Comparison of ENCODE assay signal across 20 cellular contexts in the genomic region with DNA sequence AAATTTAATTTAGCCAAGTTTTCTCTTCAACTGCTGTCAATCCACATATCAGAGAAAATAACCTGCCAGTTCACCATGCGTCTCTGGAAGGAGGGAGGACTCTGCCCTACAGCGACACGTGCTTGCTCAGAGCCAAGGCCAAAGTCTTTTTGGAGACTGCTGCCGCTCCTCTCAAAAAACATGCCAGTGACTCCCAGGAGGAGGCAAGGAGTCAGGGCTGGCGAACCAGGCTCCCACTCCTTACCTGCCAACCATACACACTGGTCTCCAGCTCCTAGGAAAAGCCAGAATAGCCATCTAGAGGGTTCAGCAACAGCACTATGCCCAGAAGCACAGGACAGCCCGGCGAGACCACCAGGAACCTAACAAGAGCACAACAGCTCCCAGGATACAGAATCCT.
DNase-seq lines count a peak whose midpoint lies in the region; ATAC-seq and TF ChIP-seq lines count a peak whose summit lies in the region.
"Had no signal": no experiment of that assay in that cellular context is flagged by ENCODE, and none has a peak within 500 bp of the region (broad histone marks: within the 10 kb centered on the region; RNA-seq: fewer than 3 reads in every experiment).

No MANE protein-coding gene starts in this region.

- POLR2A ChIA-PET in CD4-positive, alpha-beta memory T cell (lab: Charles Lee; ENCODE audit: partially characterized antibody), result no interaction called here

- no peak for DNase-seq in CD4-positive, alpha-beta memory T cell
- DNase-seq in Peyer's patch (peak in 2 of 3 donors; percentile 61 to 69), omental fat pad (ENCODE audit: low spot score) (no peak), tibial artery (no peak), cerebellar nuclear complex (lab: John Stamatoyannopoulos, UW) (no peak), left lung (no peak), OCI-M2 (lab: John Stamatoyannopoulos, UW; ENCODE audit: unreplicated experiment) (no peak)
- no peak for DNase-seq in effector memory CD8-positive, alpha-beta T cell
- DNase-seq: activated B cell treated with CpG ODN at 0.5 μM for 24 hours, anterior cingulate cortex, GF-D8, immature natural killer cell, NCI-H2029, NCI-H510A treated with DMSO at 0.1 percent for 48 hours, SHP77 treated with DMSO at 0.1 percent for 48 hours, testis had no signal

- no peak for TF ChIP-seq POLR2A in Peyer's patch (IDR thresholded peaks at IDR 0.05)

- no peaks in the 10 kb centered on the region for H3K9me3 Mint-ChIP-seq in CD4-positive, alpha-beta memory T cell
- no peaks in the 10 kb centered on the region for H3K9me3 Mint-ChIP-seq in effector memory CD8-positive, alpha-beta T cell
- H3K9me3 Mint-ChIP-seq: activated B cell treated with CpG ODN at 0.5 μM for 24 hours; activated T-helper 2 cell treated with anti-CD3 and anti-CD28 coated beads, Interferon-gamma antibody, Interleukin-2, Interleukin-4, amounts not matched to agents 10 μg/mL and 5 μg/mL and 100 μg/mL, durations not matched to agents 14 hours and 24 hours and 36 hours; immature natural killer cell; nephron; T-helper 1 cell treated with Interleukin-12 subunit alpha and Interleukin-12 subunit beta and Interleukin-4 antibody, amounts not matched to agents 30 μg/mL and 1 μg/mL, for 36 hours had no signal

- no peaks in the 10 kb centered on the region for H3K27me3 ChIP-seq in CD4-positive, alpha-beta memory T cell (ENCODE audit: insufficient read depth, low read length)
- H3K27me3 ChIP-seq in Peyer's patch, result no peaks in the 10 kb centered on the region
- H3K27me3 ChIP-seq in tibial artery, result no peaks in the 10 kb centered on the region
- no peaks in the 10 kb centered on the region for H3K27me3 ChIP-seq in left lung
- H3K27me3 ChIP-seq: testis had no signal

- H3K27me3 Mint-ChIP-seq in CD4-positive, alpha-beta memory T cell, result no peaks in the 10 kb centered on the region
- H3K27me3 Mint-ChIP-seq in effector memory CD8-positive, alpha-beta T cell, result no peaks in the 10 kb centered on the region
- H3K27me3 Mint-ChIP-seq: activated B cell treated with CpG ODN at 0.5 μM for 24 hours had no signal

- no peak for ATAC-seq in effector memory CD8-positive, alpha-beta T cell (replicated peaks)
- peak; percentile 64 for ATAC-seq in omental fat pad (ENCODE audit: low FRiP score)
- no peak for ATAC-seq in left lung

- H3K4me1 Mint-ChIP-seq in CD4-positive, alpha-beta memory T cell, result peaks cover 40 to 88% (median 61%) of the 10 kb centered on the region in 4 donors
- H3K4me1 Mint-ChIP-seq in effector memory CD8-positive, alpha-beta T cell (ENCODE audit: low read depth in 2 of 2), result peaks cover 47 to 63% of the 10 kb centered on the region in 2 donors

- peak overlapping the region in 6 of 7 donors; percentile 16 to 94 (median 58) for H3K27ac Mint-ChIP-seq in CD4-positive, alpha-beta memory T cell
- H3K27ac Mint-ChIP-seq in effector memory CD8-positive, alpha-beta T cell, result peak overlapping the region; percentile 64 to 66
- H3K27ac Mint-ChIP-seq: activated B cell treated with CpG ODN at 0.5 μM for 24 hours; activated T-helper 2 cell treated with anti-CD3 and anti-CD28 coated beads, Interferon-gamma antibody, Interleukin-2, Interleukin-4, amounts not matched to agents 10 μg/mL and 5 μg/mL and 100 μg/mL, durations not matched to agents 14 hours and 24 hours and 36 hours; T-helper 1 cell treated with Interleukin-12 subunit alpha and Interleukin-12 subunit beta and Interleukin-4 antibody, amounts not matched to agents 30 μg/mL and 1 μg/mL, for 36 hours had no signal

- H3K9me3 ChIP-seq in CD4-positive, alpha-beta memory T cell (ENCODE audit: control insufficient read depth in 1 of 2, low read length in 2 of 2), result no peaks in the 10 kb centered on the region
- H3K9me3 ChIP-seq in Peyer's patch (no peaks in the 10 kb centered on the region), tibial artery (no peaks in the 10 kb centered on the region), left lung (no peaks in the 10 kb centered on the region)
- H3K9me3 ChIP-seq: testis had no signal

- intact Hi-C loops in CD4-positive, alpha-beta memory T cell (cut with micrococcal nuclease), result no loop called here
- intact Hi-C loops in tibial artery (cut with DNase I; ENCODE audit: low total_unique reads) (no loop called here), left lung (cut with DNase I) (no loop called here)

- CTCF ChIA-PET in CD4-positive, alpha-beta memory T cell (lab: Charles Lee; ENCODE audit: partially characterized antibody), result no interaction called here

- peak overlapping the region in 1 of 8 donors; percentile 1 for H3K4me3 Mint-ChIP-seq in CD4-positive, alpha-beta memory T cell
- no peak overlapping the region for H3K4me3 Mint-ChIP-seq in effector memory CD8-positive, alpha-beta T cell
- H3K4me3 Mint-ChIP-seq: activated B cell treated with CpG ODN at 0.5 μM for 24 hours; nephron; T-helper 1 cell treated with Interleukin-12 subunit alpha and Interleukin-12 subunit beta and Interleukin-4 antibody, amounts not matched to agents 30 μg/mL and 1 μg/mL, for 36 hours had no signal

- H3K4me3 ChIP-seq in CD4-positive, alpha-beta memory T cell (ENCODE audit: low read length in 2 of 2), result no peak overlapping the region
- H3K4me3 ChIP-seq in Peyer's patch (no peak overlapping the region), tibial artery (no peak overlapping the region), left lung (no peak overlapping the region)
- H3K4me3 ChIP-seq: coronary artery, testis had no signal

- peaks cover 7 to 38% of the 10 kb centered on the region in 2 donors for H3K36me3 Mint-ChIP-seq in CD4-positive, alpha-beta memory T cell
- peaks cover 66% of the 10 kb centered on the region for H3K36me3 Mint-ChIP-seq in effector memory CD8-positive, alpha-beta T cell (ENCODE audit: insufficient read depth)

- no peak overlapping the region for H3K27ac ChIP-seq in CD4-positive, alpha-beta memory T cell (ENCODE audit: low read depth, low read length)
- H3K27ac ChIP-seq in Peyer's patch (peak overlapping the region in 1 of 4 donors; percentile 14), tibial artery (no peak overlapping the region), left lung (no peak overlapping the region)
- H3K27ac ChIP-seq: coronary artery, testis had no signal

- peaks cover 21% of the 10 kb centered on the region for H3K36me3 ChIP-seq in CD4-positive, alpha-beta memory T cell (ENCODE audit: insufficient read depth, low read length)
- no peaks in the 10 kb centered on the region for H3K36me3 ChIP-seq in Peyer's patch
- no peaks in the 10 kb centered on the region for H3K36me3 ChIP-seq in tibial artery
- peaks cover 0 to 8% of the 10 kb centered on the region in 2 donors for H3K36me3 ChIP-seq in left lung

- TF ChIP-seq CTCF in Peyer's patch (IDR thresholded peaks at IDR 0.05) (no peak), omental fat pad (IDR thresholded peaks at IDR 0.05) (no peak), tibial artery (IDR thresholded peaks at IDR 0.05) (no peak), left lung (IDR thresholded peaks at IDR 0.05) (no peak)

- peaks cover 87% of the 10 kb centered on the region for H3K4me1 ChIP-seq in CD4-positive, alpha-beta memory T cell (ENCODE audit: insufficient read depth, low read length)
- H3K4me1 ChIP-seq in Peyer's patch (peaks cover 0 to 46% (median 11%) of the 10 kb centered on the region in 4 donors), tibial artery (peaks cover 0 to 83% (median 44%) of the 10 kb centered on the region in 4 donors), left lung (peaks cover 14 to 57% of the 10 kb centered on the region in 2 donors)

Comparison
In these comparisons a context has a peak if more than half of its experiments do, and no peak if none do; other contexts are left out.
1. DNase-seq: peak in Peyer's patch (2 of 3); none in CD4-positive, alpha-beta memory T cell (0 of 5), effector memory CD8-positive, alpha-beta T cell (0 of 3), omental fat pad (single experiment), tibial artery (0 of 2), cerebellar nuclear complex (0 of 2), left lung (0 of 2) and OCI-M2 (single experiment).